In genomic region chr5:151063136-151063544, GRCh38 we compare ENCODE assay signal across 9 cellular contexts. TPM values are rescaled to one million over a fixed set of nuclear protein-coding genes. Genes with fewer than 3 reads are reported as not detected.
DNase-seq lines count a peak whose midpoint lies in the region; ATAC-seq and TF ChIP-seq lines count a peak whose summit lies in the region.
"Had no signal": no experiment of that assay in that cellular context is flagged by ENCODE, and none has a peak within 500 bp of the region (broad histone marks: within the 10 kb centered on the region; RNA-seq: fewer than 3 reads in every experiment).

No MANE protein-coding gene starts in this region.

- H3K27ac ChIP-seq in right lobe of liver, result peak overlapping the region; percentile 19 to 61 (median 21)
- peak overlapping the region; percentile 76 for H3K27ac ChIP-seq in vagina
- no peak overlapping the region for H3K27ac ChIP-seq in WERI-Rb-1

- H3K4me3 ChIP-seq in right lobe of liver (no peak overlapping the region), vagina (no peak overlapping the region), WERI-Rb-1 (ENCODE audit: low read depth, low read length) (no peak overlapping the region)

- H3K27ac Mint-ChIP-seq in activated naive CD4-positive, alpha-beta T cell treated with anti-CD3 and anti-CD28 coated beads, Interleukin-2, amount 50 U/mL, for 72 hours, result peak overlapping the region; percentile 45 to 71

- H3K36me3 ChIP-seq in right lobe of liver (peaks cover 0 to 35% (median 16%) of the 10 kb centered on the region in 4 donors), vagina (peaks cover 0 to 52% of the 10 kb centered on the region in 2 donors), WERI-Rb-1 (peaks cover 14% of the 10 kb centered on the region)

- intact Hi-C loops in right lobe of liver (cut with DNase I) (no loop called here), vagina (cut with DNase I) (no loop called here)

- H3K9me3 ChIP-seq in right lobe of liver (no peaks in the 10 kb centered on the region), vagina (no peaks in the 10 kb centered on the region), WERI-Rb-1 (ENCODE audit: severe bottlenecking) (no peaks in the 10 kb centered on the region)

- DNase-seq in activated naive CD4-positive, alpha-beta T cell treated with anti-CD3 and anti-CD28 coated beads, Interleukin-2, amount 50 U/mL, for 72 hours (ENCODE audit: low spot score in 2 of 2), result no peak
- no peak for DNase-seq in activated naive CD4-positive, alpha-beta T cell treated with Interleukin-2 at 50 U/mL for 16 hours
- DNase-seq in astrocyte of the hippocampus (ENCODE audit: low read depth, low spot score), result peak; percentile 88
- DNase-seq in right lobe of liver, result no peak
- DNase-seq in vagina (ENCODE audit: extremely low spot score in 2 of 2), result no peak
- no peak for DNase-seq in WERI-Rb-1
- no peak for DNase-seq in activated CD4-positive, alpha-beta T cell treated with anti-CD3 and anti-CD28 coated beads, Interleukin-2, amount 50 U/mL, for 4 hours
- DNase-seq in activated CD4-positive, alpha-beta T cell treated with anti-CD3 and anti-CD28 coated beads for 4 hours, result no peak
- DNase-seq: DND-41 had no signal

- TF ChIP-seq CTCF in right lobe of liver (IDR thresholded peaks at IDR 0.05) (no peak), vagina (IDR thresholded peaks at IDR 0.05) (no peak), WERI-Rb-1 (IDR thresholded peaks at IDR 0.05; ENCODE audit: low read depth, low read length) (no peak)

- ATAC-seq in activated naive CD4-positive, alpha-beta T cell treated with anti-CD3 and anti-CD28 coated beads, Interleukin-2, amount 50 U/mL, for 72 hours, result no peak
- peak in 1 of 4 donors; percentile 44 for ATAC-seq in right lobe of liver

- H3K27me3 ChIP-seq in right lobe of liver, result no peaks in the 10 kb centered on the region
- H3K27me3 ChIP-seq in vagina, result no peaks in the 10 kb centered on the region
- no peaks in the 10 kb centered on the region for H3K27me3 ChIP-seq in WERI-Rb-1 (ENCODE audit: insufficient read depth, low read depth, severe bottlenecking)

- H3K4me1 ChIP-seq in right lobe of liver, result peaks cover 0 to 53% (median 18%) of the 10 kb centered on the region in 4 donors
- peaks cover 75% of the 10 kb centered on the region for H3K4me1 ChIP-seq in vagina

- peaks cover 28 to 49% of the 10 kb centered on the region in 2 donors for H3K36me3 Mint-ChIP-seq in activated naive CD4-positive, alpha-beta T cell treated with anti-CD3 and anti-CD28 coated beads, Interleukin-2, amount 50 U/mL, for 72 hours

- H3K9me3 Mint-ChIP-seq in activated naive CD4-positive, alpha-beta T cell treated with anti-CD3 and anti-CD28 coated beads, Interleukin-2, amount 50 U/mL, for 72 hours, result no peaks in the 10 kb centered on the region

- TF ChIP-seq POLR2A in right lobe of liver (IDR thresholded peaks at IDR 0.05) (no peak), vagina (IDR thresholded peaks at IDR 0.05) (no peak)

- WGBS in right lobe of liver (ENCODE audit: insufficient coverage, low coverage, low lambda C conversion rate, missing lambda C conversion rate), result 67% methylated on average over 4 of the region's 5 CpGs

RNA-seq across cellular contexts. Expression of gene TNIP1, which starts 17.7 kb away (rescaled TPM):
- total RNA-seq in activated naive CD4-positive, alpha-beta T cell treated with anti-CD3 and anti-CD28 coated beads, Interleukin-2, amount 50 U/mL, for 72 hours, result 100 to 1,000 TPM; 221 to 276 TPM
- total RNA-seq in right lobe of liver, result 100 to 1,000 TPM in 1 of 6 experiments, 10 to 100 TPM in 5; 70.1 to 155 (median 79.1) TPM
- 92.6 TPM for total RNA-seq in vagina

RNA-seq across cellular contexts. Expression of gene GPX3, which starts 42.7 kb away (rescaled TPM):
- under 1 TPM in 1 of 2 donors, not detected in 1; 0.23 TPM for total RNA-seq in activated naive CD4-positive, alpha-beta T cell treated with anti-CD3 and anti-CD28 coated beads, Interleukin-2, amount 50 U/mL, for 72 hours
- total RNA-seq in right lobe of liver (100 to 1,000 TPM; 192 to 869 (median 343) TPM), vagina (3,069 TPM)

Comparison
In these comparisons a context has a peak if more than half of its experiments do, and no peak if none do; other contexts are left out.
1. RNA of gene GPX3, which starts 42.7 kb away (total RNA-seq): 3,069 TPM in vagina (single experiment) and 192 to 869 TPM in right lobe of liver; 0.23 TPM in activated naive CD4-positive, alpha-beta T cell treated with anti-CD3 and anti-CD28 coated beads, Interleukin-2, amount 50 U/mL, for 72 hours; every median in the first group is over 100 times any median in the second.